ENCODE assay signal across 32 cellular contexts in the genomic region with DNA sequence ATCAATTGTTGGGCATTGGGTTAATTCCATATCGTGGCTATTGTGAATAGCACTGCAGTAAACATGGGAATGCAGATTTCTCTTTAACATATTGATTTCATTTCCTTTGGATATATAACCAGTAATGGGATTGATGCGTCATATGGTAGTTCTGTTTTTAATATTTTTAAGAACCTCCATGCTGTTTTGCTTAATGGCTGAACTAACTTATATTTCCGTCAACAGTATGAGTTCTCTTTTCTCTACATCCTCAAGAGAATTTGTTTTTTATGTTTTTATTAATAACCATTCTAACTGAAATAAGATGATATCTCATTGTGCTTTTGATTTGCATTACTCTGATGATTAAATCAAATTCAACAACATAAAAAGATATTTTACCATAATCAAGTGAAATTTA.
"Had no signal": no experiment of that assay in that cellular context is flagged by ENCODE, and none has a peak within 500 bp of the region (broad histone marks: within the 10 kb centered on the region; RNA-seq: fewer than 3 reads in every experiment).

No MANE protein-coding gene starts in this region.

- H3K27ac ChIP-seq: adrenal gland, ascending aorta, breast epithelium, cardiac muscle cell, colonic mucosa, WERI-Rb-1 had no signal

- H3K36me3 ChIP-seq: adrenal gland, ascending aorta, breast epithelium, cardiac muscle cell, colonic mucosa, WERI-Rb-1 had no signal

- H3K27me3 Mint-ChIP-seq: activated B cell treated with CpG ODN at 0.5 μM for 24 hours; activated CD8-positive, alpha-beta memory T cell treated with anti-CD3 and anti-CD28 coated beads, Interleukin-2, amount 10 ng/mL, durations not matched to agents 7 days and 5 days; activated naive CD8-positive, alpha-beta T cell; activated T-cell treated with anti-CD3 and anti-CD28 coated beads, Interleukin-2, amount 50 U/mL, for 24 hours; T-cell had no signal

- H3K36me3 Mint-ChIP-seq: activated CD8-positive, alpha-beta memory T cell treated with anti-CD3 and anti-CD28 coated beads, Interleukin-2, amount 10 ng/mL, durations not matched to agents 7 days and 5 days; activated naive CD8-positive, alpha-beta T cell; T-cell had no signal

- H3K27ac Mint-ChIP-seq: activated B cell treated with CpG ODN at 0.5 μM for 24 hours; activated CD8-positive, alpha-beta memory T cell treated with anti-CD3 and anti-CD28 coated beads, Interleukin-2, amount 10 ng/mL, durations not matched to agents 7 days and 5 days; activated CD8-positive, alpha-beta T cell treated with anti-CD3 and anti-CD28 coated beads, Interleukin-2, amount 10 ng/mL, durations not matched to agents 7 days and 5 days; activated naive CD8-positive, alpha-beta T cell; activated T-cell treated with anti-CD3 and anti-CD28 coated beads, Interleukin-2, amount 50 U/mL, for 24 hours; activated T-cell treated with anti-CD3 and anti-CD28 coated beads, Interleukin-2, amount 50 U/mL, for 72 hours; brain; T-cell; T-helper 1 cell treated with Interleukin-12 subunit alpha and Interleukin-12 subunit beta and Interleukin-4 antibody, amounts not matched to agents 30 μg/mL and 1 μg/mL, for 36 hours had no signal

- H3K4me3 ChIP-seq: adrenal gland, ascending aorta, breast epithelium, cardiac muscle cell, colonic mucosa had no signal

- ATAC-seq: activated CD4-positive, CD25-positive, alpha-beta regulatory T cell treated with anti-CD3 and anti-CD28 coated beads, Interleukin-2, amount 50 U/mL, for 24 hours; activated CD8-positive, alpha-beta memory T cell treated with anti-CD3 and anti-CD28 coated beads, Interleukin-2, amount 10 ng/mL, durations not matched to agents 7 days and 5 days; activated CD8-positive, alpha-beta T cell treated with anti-CD3 and anti-CD28 coated beads, Interleukin-2, amount 10 ng/mL, durations not matched to agents 7 days and 5 days; activated T-cell treated with anti-CD3 and anti-CD28 coated beads, Interleukin-2, amount 50 U/mL, for 72 hours; esophagus mucosa; T-cell had no signal

- H3K4me1 ChIP-seq: adrenal gland, ascending aorta, breast epithelium, colonic mucosa had no signal

- DNase-seq: activated B cell treated with CpG ODN at 0.5 μM for 24 hours; activated CD4-positive, alpha-beta T cell treated with anti-CD3 and anti-CD28 coated beads for 48 hours; activated CD4-positive, alpha-beta T cell treated with anti-CD3 and anti-CD28 coated beads, Interleukin-2, amount 50 U/mL, for 1 hour; activated CD4-positive, alpha-beta T cell treated with anti-CD3 and anti-CD28 coated beads, Interleukin-2, amount 50 U/mL, for 48 hours; activated CD8-positive, alpha-beta memory T cell treated with anti-CD3 and anti-CD28 coated beads, Interleukin-2, amount 10 ng/mL, durations not matched to agents 7 days and 5 days; activated CD8-positive, alpha-beta memory T cell treated with anti-CD3 and anti-CD28 coated beads, Interleukin-2, amount 50 U/mL, for 48 hours; activated CD8-positive, alpha-beta T cell treated with anti-CD3 and anti-CD28 coated beads, Interleukin-2, amount 10 ng/mL, durations not matched to agents 7 days and 5 days; activated gamma-delta T cell treated with Interleukin-2 at 50 U/mL for 16 hours; activated naive CD4-positive, alpha-beta T cell treated with anti-CD3 and anti-CD28 coated beads, Interleukin-2, amount 50 U/mL, for 16 hours; activated naive CD4-positive, alpha-beta T cell treated with Interleukin-2 at 50 U/mL for 16 hours; activated T-cell treated with anti-CD3 and anti-CD28 coated beads for 4 hours; activated T-cell treated with anti-CD3 and anti-CD28 coated beads, Interleukin-2, amount 50 U/mL, for 24 hours; activated T-cell treated with anti-CD3 and anti-CD28 coated beads, Interleukin-2, amount 50 U/mL, for 72 hours; adrenal gland; central memory CD4-positive, alpha-beta T cell; cerebellar nuclear complex; colonic mucosa; effector CD8-positive, alpha-beta T cell; foreskin fibroblast; head of caudate nucleus; SW 1271; T-cell; T-helper 9 cell; WERI-Rb-1 had no signal

- H3K4me1 Mint-ChIP-seq: activated B cell treated with CpG ODN at 0.5 μM for 24 hours; activated CD8-positive, alpha-beta memory T cell treated with anti-CD3 and anti-CD28 coated beads, Interleukin-2, amount 10 ng/mL, durations not matched to agents 7 days and 5 days; brain; T-cell had no signal

- H3K4me3 Mint-ChIP-seq: activated B cell treated with CpG ODN at 0.5 μM for 24 hours; activated CD8-positive, alpha-beta memory T cell treated with anti-CD3 and anti-CD28 coated beads, Interleukin-2, amount 10 ng/mL, durations not matched to agents 7 days and 5 days; activated CD8-positive, alpha-beta T cell treated with anti-CD3 and anti-CD28 coated beads, Interleukin-2, amount 10 ng/mL, durations not matched to agents 7 days and 5 days; activated naive CD8-positive, alpha-beta T cell; activated T-cell treated with anti-CD3 and anti-CD28 coated beads, Interleukin-2, amount 50 U/mL, for 24 hours; activated T-cell treated with anti-CD3 and anti-CD28 coated beads, Interleukin-2, amount 50 U/mL, for 72 hours; brain; T-cell; T-helper 1 cell treated with Interleukin-12 subunit alpha and Interleukin-12 subunit beta and Interleukin-4 antibody, amounts not matched to agents 30 μg/mL and 1 μg/mL, for 36 hours had no signal

- H3K27me3 ChIP-seq: adrenal gland, ascending aorta, breast epithelium, cardiac muscle cell, colonic mucosa had no signal
